In the genomic region with DNA sequence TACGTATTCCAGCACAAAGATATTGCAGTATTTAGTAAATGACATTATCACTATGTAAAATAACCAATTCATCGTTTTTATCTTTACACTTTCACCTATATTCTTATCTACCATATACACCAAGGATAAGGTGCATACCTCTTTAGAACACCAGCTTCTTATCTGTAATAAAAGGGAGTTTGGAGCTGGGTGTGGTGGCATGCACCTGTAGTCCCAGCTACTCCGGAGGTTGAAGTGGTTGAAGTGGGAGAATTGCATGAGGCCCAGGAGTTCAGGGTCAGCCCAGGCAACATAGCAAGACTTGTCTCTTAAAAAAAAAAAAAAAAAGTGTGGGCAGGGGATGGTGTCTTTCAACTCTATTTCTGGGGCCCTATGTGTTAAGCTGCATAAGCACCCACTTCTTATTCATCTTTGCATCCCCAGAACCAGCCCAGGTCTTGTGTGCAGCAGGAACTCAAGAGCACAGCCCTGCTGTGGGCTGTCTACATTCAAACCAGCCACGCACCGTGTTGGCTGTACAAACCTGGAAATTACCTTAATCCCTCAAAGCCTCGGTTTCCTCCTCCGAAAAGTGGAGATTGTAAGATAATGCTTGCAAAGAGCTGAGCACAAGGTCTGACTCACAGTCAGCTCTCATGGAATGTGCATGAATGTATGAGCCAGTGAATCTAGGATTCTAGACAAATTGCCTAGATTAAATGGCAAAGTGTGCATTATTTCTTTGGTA, we compare ENCODE assay signal across 16 cellular contexts.
DNase-seq lines count a peak whose midpoint lies in the region; ATAC-seq and TF ChIP-seq lines count a peak whose summit lies in the region.
"Had no signal": no experiment of that assay in that cellular context is flagged by ENCODE, and none has a peak within 500 bp of the region (broad histone marks: within the 10 kb centered on the region; RNA-seq: fewer than 3 reads in every experiment).

No MANE protein-coding gene starts in this region.

- H3K27ac Mint-ChIP-seq in activated CD4-positive, alpha-beta T cell treated with anti-CD3 and anti-CD28 coated beads for 36 hours, result no peak overlapping the region
- H3K27ac Mint-ChIP-seq: IgD-negative memory B cell had no signal

- H3K27ac ChIP-seq in RWPE2 (ENCODE audit: poor library complexity, severe bottlenecking) (no peak overlapping the region), epithelial cell of prostate (no peak overlapping the region)
- H3K27ac ChIP-seq: 22Rv1, body of pancreas, testis had no signal

- no peaks in the 10 kb centered on the region for H3K4me1 ChIP-seq in RWPE2 (ENCODE audit: insufficient read depth, poor library complexity, severe bottlenecking)
- H3K4me1 ChIP-seq: body of pancreas, testis had no signal

- peak; percentile 38 for DNase-seq in activated CD4-positive, alpha-beta T cell treated with anti-CD3 and anti-CD28 coated beads for 36 hours
- no peak for DNase-seq in activated CD4-positive, alpha-beta T cell treated with anti-CD3 and anti-CD28 coated beads for 1 hour
- DNase-seq in RWPE2 (ENCODE audit: low spot score) (no peak), epithelial cell of prostate (ENCODE audit: low read depth, low spot score) (peak; percentile 5), putamen (ENCODE audit: low spot score) (peak; percentile 15), cerebellar nuclear complex (lab: John Stamatoyannopoulos, UW) (no peak), NCI-H1417 (lab: John Stamatoyannopoulos, UW) (no peak), OCI-M1 (lab: John Stamatoyannopoulos, UW) (no peak)
- DNase-seq: body of pancreas, Calu3, NCI-H1694 treated with DMSO at 0.1 percent for 48 hours, retina, testis had no signal

- H3K27me3 Mint-ChIP-seq in activated CD4-positive, alpha-beta T cell treated with anti-CD3 and anti-CD28 coated beads for 36 hours, result no peaks in the 10 kb centered on the region
- H3K27me3 Mint-ChIP-seq: IgD-negative memory B cell had no signal

- CTCF ChIA-PET in activated CD4-positive, alpha-beta T cell treated with anti-CD3 and anti-CD28 coated beads for 36 hours (lab: Charles Lee), result interaction anchor here (1.0 kb wide), 1 partner anchor 266 kb away, joined by 3 read pairs; no protein-coding TSS in a partner anchor

- no peaks in the 10 kb centered on the region for H3K36me3 ChIP-seq in RWPE2 (ENCODE audit: low read depth)
- H3K36me3 ChIP-seq: HAP-1 had no signal

- H3K4me3 ChIP-seq in RWPE2 (ENCODE audit: severe bottlenecking), result no peak overlapping the region
- H3K4me3 ChIP-seq: body of pancreas, HAP-1, testis had no signal

- peak; percentile 75 for ATAC-seq in activated CD4-positive, alpha-beta T cell treated with anti-CD3 and anti-CD28 coated beads for 36 hours
- peak; percentile 88 for ATAC-seq in RWPE2 (ENCODE audit: low read depth)
- ATAC-seq: body of pancreas had no signal

- peaks cover 39% of the 10 kb centered on the region for H3K4me1 Mint-ChIP-seq in activated CD4-positive, alpha-beta T cell treated with anti-CD3 and anti-CD28 coated beads for 36 hours

- POLR2A ChIA-PET in activated CD4-positive, alpha-beta T cell treated with anti-CD3 and anti-CD28 coated beads for 36 hours (lab: Charles Lee), result no interaction called here

- H3K4me3 Mint-ChIP-seq in activated CD4-positive, alpha-beta T cell treated with anti-CD3 and anti-CD28 coated beads for 36 hours, result no peak overlapping the region
- H3K4me3 Mint-ChIP-seq: IgD-negative memory B cell had no signal

- no peaks in the 10 kb centered on the region for H3K9me3 ChIP-seq in RWPE2 (ENCODE audit: severe bottlenecking)
- H3K9me3 ChIP-seq: body of pancreas, HAP-1, testis had no signal

- intact Hi-C loops in activated CD4-positive, alpha-beta T cell treated with anti-CD3 and anti-CD28 coated beads for 36 hours (cut with DNase I, micrococcal nuclease), result no loop called here

- H3K9me3 Mint-ChIP-seq in activated CD4-positive, alpha-beta T cell treated with anti-CD3 and anti-CD28 coated beads for 36 hours (ENCODE audit: low read depth), result no peaks in the 10 kb centered on the region
- H3K9me3 Mint-ChIP-seq: IgD-negative memory B cell had no signal

- no peaks in the 10 kb centered on the region for H3K27me3 ChIP-seq in RWPE2 (ENCODE audit: insufficient read depth, poor library complexity, severe bottlenecking)
- H3K27me3 ChIP-seq: body of pancreas, testis had no signal

- H3K36me3 Mint-ChIP-seq in activated CD4-positive, alpha-beta T cell treated with anti-CD3 and anti-CD28 coated beads for 36 hours (ENCODE audit: low read depth), result no peaks in the 10 kb centered on the region
- H3K36me3 Mint-ChIP-seq: IgD-negative memory B cell had no signal

- TF ChIP-seq CTCF in RWPE2 (IDR thresholded peaks at IDR 0.05; ENCODE audit: poor library complexity, severe bottlenecking), result no peak

Comparison
In these comparisons a context has a peak if more than half of its experiments do, and no peak if none do; other contexts are left out.
1. DNase-seq: peak in activated CD4-positive, alpha-beta T cell treated with anti-CD3 and anti-CD28 coated beads for 36 hours (single experiment), epithelial cell of prostate (single experiment) and putamen (single experiment); none in activated CD4-positive, alpha-beta T cell treated with anti-CD3 and anti-CD28 coated beads for 1 hour (single experiment), RWPE2 (single experiment), cerebellar nuclear complex (0 of 2), NCI-H1417 (0 of 3) and OCI-M1 (single experiment).